ENCODE assay signal across 8 cellular contexts in genomic region chr5:172881691-172882370, GRCh38. TPM values are rescaled to one million over a fixed set of nuclear protein-coding genes. Genes with fewer than 3 reads are reported as not detected.
A peak's percentile ranks its signal among the peaks of the same experiment; 100 is the strongest.
DNase-seq lines count a peak whose midpoint lies in the region; ATAC-seq and TF ChIP-seq lines count a peak whose summit lies in the region.

No MANE protein-coding gene starts in this region.

- H3K36me3 ChIP-seq in SJSA1 (peaks cover 18% of the 10 kb centered on the region), tibial artery (peaks cover 0 to 7% (median 5%) of the 10 kb centered on the region in 3 donors)

- ATAC-seq in GM18868 (IDR thresholded peaks at IDR 0.05; ENCODE audit: unreplicated experiment): peak; percentile 86
- ATAC-seq in HG02678 (IDR thresholded peaks at IDR 0.05; ENCODE audit: unreplicated experiment): peak; percentile 78
- no peak for ATAC-seq in left ventricle myocardium superior

- DNase-seq in SJSA1 (ENCODE audit: low read depth in 1 of 2, low spot score in 2 of 2) (peak; percentile 90 to 92), left ventricle myocardium superior (peak; percentile 18), tibial artery (peak in 1 of 2 donors; percentile 34), retina (no peak), NCI-H1105 treated with DMSO at 0.1 percent for 48 hours (lab: John Stamatoyannopoulos, UW) (no peak), epidermal melanocyte (ENCODE audit: insufficient read length, low spot score) (no peak)

- H3K9me3 ChIP-seq in SJSA1 (replicated peaks) (no peaks in the 10 kb centered on the region), tibial artery (peaks cover 0 to 4% (median 0%) of the 10 kb centered on the region in 3 donors)

- TF ChIP-seq CTCF in tibial artery (IDR thresholded peaks at IDR 0.05): no peak

- H3K4me1 ChIP-seq in SJSA1 (replicated peaks) (peaks cover 32% of the 10 kb centered on the region), tibial artery (peaks cover 5 to 82% (median 36%) of the 10 kb centered on the region in 4 donors)

- no peak overlapping the region for H3K4me3 ChIP-seq in SJSA1
- no peak overlapping the region for H3K4me3 ChIP-seq in tibial artery

- H3K27ac ChIP-seq in SJSA1 (peak overlapping the region; percentile 69), tibial artery (peak overlapping the region; percentile 91 to 96)

- H3K27me3 ChIP-seq in SJSA1 (replicated peaks) (no peaks in the 10 kb centered on the region), tibial artery (no peaks in the 10 kb centered on the region)

- intact Hi-C loops in left ventricle myocardium superior (cut with micrococcal nuclease): no loop called here
- intact Hi-C loops in tibial artery (cut with DNase I; ENCODE audit: low total_unique reads): no loop called here

RNA-seq across cellular contexts. Expression of gene ERGIC1, which starts 47.8 kb away (rescaled TPM):
- 115 and 202 TPM in 2 replicates for total RNA-seq in SJSA1 (2014; rRNA removed; shearing (Covaris generic))
- total RNA-seq in left ventricle myocardium superior: 81.4 TPM

Comparison
In these comparisons a context has a peak if more than half of its experiments do, and no peak if none do; other contexts are left out.
1. DNase-seq: peak in SJSA1 (2 of 2) and left ventricle myocardium superior (single experiment); none in retina (single experiment), NCI-H1105 treated with DMSO at 0.1 percent for 48 hours (single experiment) and epidermal melanocyte (single experiment).